10 cellular contexts compared by ENCODE assay signal in the genomic region with DNA sequence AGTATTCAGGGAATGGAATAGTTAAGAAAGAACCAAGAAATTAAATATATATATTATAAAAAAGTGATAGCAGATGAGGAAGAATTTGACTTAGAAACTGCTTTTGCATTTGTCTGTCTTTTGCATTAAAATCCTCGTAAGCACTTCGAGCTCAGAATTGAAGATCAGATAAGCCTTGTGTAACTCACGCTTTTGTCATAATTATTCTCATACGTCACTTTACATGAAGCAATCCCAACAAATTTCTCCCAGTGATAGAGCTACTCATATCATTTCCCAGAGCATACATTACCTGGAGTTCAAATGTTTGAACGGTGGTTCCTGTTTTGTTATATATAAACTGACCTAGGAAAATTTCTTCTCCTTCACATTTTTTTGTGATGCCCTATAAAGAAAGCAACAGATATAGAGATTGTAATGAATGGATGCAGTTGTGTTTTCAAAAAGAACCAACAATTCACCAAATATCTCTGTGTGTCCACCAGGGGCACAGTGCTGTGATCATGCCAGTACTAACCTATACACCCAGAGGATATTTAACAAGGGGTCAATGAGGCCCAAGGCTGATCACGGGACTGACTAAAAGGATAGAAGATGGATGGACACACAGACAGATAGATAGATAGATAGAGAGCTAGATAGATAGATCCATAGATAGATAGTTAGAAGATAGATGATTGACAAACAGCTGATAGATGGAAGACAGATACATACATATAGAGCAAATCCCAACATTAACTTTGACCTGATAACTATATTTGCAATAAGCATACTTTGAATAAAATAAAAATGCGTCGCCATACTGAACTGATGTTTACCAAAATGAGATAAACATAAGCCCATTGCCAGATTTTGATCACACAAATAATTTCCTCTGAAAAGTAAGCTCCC. TPM values are rescaled to one million over a fixed set of nuclear protein-coding genes. Genes with fewer than 3 reads are reported as not detected.
DNase-seq lines count a peak whose midpoint lies in the region; ATAC-seq and TF ChIP-seq lines count a peak whose summit lies in the region.
"Had no signal": no experiment of that assay in that cellular context is flagged by ENCODE, and none has a peak within 500 bp of the region (broad histone marks: within the 10 kb centered on the region; RNA-seq: fewer than 3 reads in every experiment).

No MANE protein-coding gene starts in this region.

- no peak overlapping the region for H3K27ac Mint-ChIP-seq in activated CD8-positive, alpha-beta T cell treated with anti-CD3 and anti-CD28 coated beads for 36 hours
- peak overlapping the region; percentile 9 for H3K27ac Mint-ChIP-seq in mesothelial cell of epicardium
- H3K27ac Mint-ChIP-seq in CD4-positive, alpha-beta memory T cell: no peak overlapping the region

- no peak overlapping the region for H3K4me3 Mint-ChIP-seq in activated CD8-positive, alpha-beta T cell treated with anti-CD3 and anti-CD28 coated beads for 36 hours
- H3K4me3 Mint-ChIP-seq in mesothelial cell of epicardium: no peak overlapping the region
- H3K4me3 Mint-ChIP-seq in CD4-positive, alpha-beta memory T cell: no peak overlapping the region
- H3K4me3 Mint-ChIP-seq: activated T-cell treated with anti-CD3 and anti-CD28 coated beads, Interleukin-2, amount 50 U/mL, for 4 hours had no signal

- H3K4me1 ChIP-seq in KMS-11 (ENCODE audit: low read depth, poor library complexity, severe bottlenecking): peaks cover 19% of the 10 kb centered on the region
- peaks cover 15% of the 10 kb centered on the region for H3K4me1 ChIP-seq in CD4-positive, alpha-beta memory T cell (ENCODE audit: insufficient read depth, low read length)

- no peaks in the 10 kb centered on the region for H3K27me3 ChIP-seq in KMS-11 (ENCODE audit: insufficient read depth, low read depth)
- no peaks in the 10 kb centered on the region for H3K27me3 ChIP-seq in CD4-positive, alpha-beta memory T cell (ENCODE audit: insufficient read depth, low read length)

- POLR2A ChIA-PET in activated CD8-positive, alpha-beta T cell treated with anti-CD3 and anti-CD28 coated beads for 36 hours (lab: Charles Lee): no interaction called here
- POLR2A ChIA-PET in CD4-positive, alpha-beta memory T cell (lab: Charles Lee; ENCODE audit: partially characterized antibody): interaction anchor here (0.8 to 0.9 kb wide), 2 partner anchors 10 to 107 kb away, joined by 3 read pairs; no protein-coding TSS in a partner anchor

- no peak overlapping the region for H3K4me3 ChIP-seq in KMS-11 (IDR thresholded peaks at IDR 0.05; ENCODE audit: insufficient read depth, low read depth, low read length)
- no peak overlapping the region for H3K4me3 ChIP-seq in CD4-positive, alpha-beta memory T cell (ENCODE audit: low read length in 2 of 2)

- peak; percentile 33 for DNase-seq in GM03348 (ENCODE audit: low spot score)
- peak; percentile 34 for DNase-seq in activated CD8-positive, alpha-beta T cell treated with anti-CD3 and anti-CD28 coated beads for 36 hours
- DNase-seq in mesothelial cell of epicardium (ENCODE audit: low spot score in 2 of 2, unreplicated experiment in 2 of 2): no peak
- DNase-seq in NCI-H1048 (lab: John Stamatoyannopoulos, UW): no peak
- no peak for DNase-seq in CD4-positive, alpha-beta memory T cell
- DNase-seq in kidney glomerular epithelial cell (lab: John Stamatoyannopoulos, UW): no peak
- DNase-seq in T-helper 9 cell: no peak
- DNase-seq: activated T-cell treated with anti-CD3 and anti-CD28 coated beads, Interleukin-2, amount 50 U/mL, for 4 hours; naive thymus-derived CD4-positive, alpha-beta T cell had no signal

- no peaks in the 10 kb centered on the region for H3K27me3 Mint-ChIP-seq in activated CD8-positive, alpha-beta T cell treated with anti-CD3 and anti-CD28 coated beads for 36 hours
- no peaks in the 10 kb centered on the region for H3K27me3 Mint-ChIP-seq in mesothelial cell of epicardium (ENCODE audit: low read depth)
- H3K27me3 Mint-ChIP-seq in CD4-positive, alpha-beta memory T cell: no peaks in the 10 kb centered on the region
- H3K27me3 Mint-ChIP-seq: naive thymus-derived CD4-positive, alpha-beta T cell had no signal

- peaks cover 17% of the 10 kb centered on the region for H3K4me1 Mint-ChIP-seq in activated CD8-positive, alpha-beta T cell treated with anti-CD3 and anti-CD28 coated beads for 36 hours (ENCODE audit: low read depth)
- H3K4me1 Mint-ChIP-seq in mesothelial cell of epicardium: peaks cover 36% of the 10 kb centered on the region
- peaks cover 14 to 20% (median 16%) of the 10 kb centered on the region in 4 donors for H3K4me1 Mint-ChIP-seq in CD4-positive, alpha-beta memory T cell

- H4K20me1 ChIP-seq in KMS-11 (ENCODE audit: insufficient read depth): no peaks in the 10 kb centered on the region

- H3K79me2 ChIP-seq in KMS-11 (ENCODE audit: insufficient read depth, low read depth): no peaks in the 10 kb centered on the region

- peaks cover 2% of the 10 kb centered on the region for H3K9me3 Mint-ChIP-seq in activated CD8-positive, alpha-beta T cell treated with anti-CD3 and anti-CD28 coated beads for 36 hours
- H3K9me3 Mint-ChIP-seq in mesothelial cell of epicardium: no peaks in the 10 kb centered on the region
- H3K9me3 Mint-ChIP-seq in CD4-positive, alpha-beta memory T cell: peaks cover 0 to 1% (median 0%) of the 10 kb centered on the region in 8 donors
- H3K9me3 Mint-ChIP-seq: activated T-cell treated with anti-CD3 and anti-CD28 coated beads, Interleukin-2, amount 50 U/mL, for 4 hours had no signal

- no peak overlapping the region for H3K27ac ChIP-seq in KMS-11
- H3K27ac ChIP-seq in CD4-positive, alpha-beta memory T cell (ENCODE audit: low read depth, low read length): no peak overlapping the region

- no peaks in the 10 kb centered on the region for H3K9me3 ChIP-seq in CD4-positive, alpha-beta memory T cell (ENCODE audit: control insufficient read depth in 1 of 2, low read length in 2 of 2)

- TF ChIP-seq CTCF in KMS-11 (conservative IDR thresholded peaks at IDR 0.05; ENCODE audit: low read depth, low read length) (peak; percentile 73), mesothelial cell of epicardium (IDR thresholded peaks at IDR 0.05; ENCODE audit: unreplicated experiment) (peak; percentile 35)
- TF ChIP-seq CTCF in activated CD8-positive, alpha-beta T cell treated with anti-CD3 and anti-CD28 coated beads for 36 hours (IDR thresholded peaks at IDR 0.05): peak; percentile 32

- no peak for ATAC-seq in activated CD8-positive, alpha-beta T cell treated with anti-CD3 and anti-CD28 coated beads for 36 hours
- ATAC-seq: activated T-cell treated with anti-CD3 and anti-CD28 coated beads, Interleukin-2, amount 50 U/mL, for 4 hours; naive thymus-derived CD4-positive, alpha-beta T cell had no signal

- no peak overlapping the region for H3K4me2 ChIP-seq in KMS-11

- CTCF ChIA-PET in activated CD8-positive, alpha-beta T cell treated with anti-CD3 and anti-CD28 coated beads for 36 hours (lab: Charles Lee): interaction anchor here (0.9 to 6.5 kb wide), 13 partner anchors 9 to 118 kb away, joined by 3 to 171 read pairs (median 4); partner anchors contain the start of gene UPP1
- CTCF ChIA-PET in CD4-positive, alpha-beta memory T cell (lab: Charles Lee; ENCODE audit: partially characterized antibody): interaction anchor here (0.6 to 2.7 kb wide), 8 partner anchors 9 to 150 kb away, joined by 3 to 52 read pairs (median 5); partner anchors contain the start of gene HUS1

- H3K9ac ChIP-seq in KMS-11: no peak overlapping the region

- intact Hi-C loops in activated CD8-positive, alpha-beta T cell treated with anti-CD3 and anti-CD28 coated beads for 36 hours (cut with micrococcal nuclease): no loop called here
- intact Hi-C loops in CD4-positive, alpha-beta memory T cell (cut with micrococcal nuclease): no loop called here

- H3K36me3 Mint-ChIP-seq in activated CD8-positive, alpha-beta T cell treated with anti-CD3 and anti-CD28 coated beads for 36 hours (ENCODE audit: low read depth): no peaks in the 10 kb centered on the region
- H3K36me3 Mint-ChIP-seq in mesothelial cell of epicardium: no peaks in the 10 kb centered on the region
- no peaks in the 10 kb centered on the region for H3K36me3 Mint-ChIP-seq in CD4-positive, alpha-beta memory T cell
- H3K36me3 Mint-ChIP-seq: naive thymus-derived CD4-positive, alpha-beta T cell had no signal

- no peak overlapping the region for H2AFZ ChIP-seq in KMS-11 (ENCODE audit: low read depth)

- no peaks in the 10 kb centered on the region for H3K36me3 ChIP-seq in KMS-11 (ENCODE audit: insufficient read depth)
- no peaks in the 10 kb centered on the region for H3K36me3 ChIP-seq in CD4-positive, alpha-beta memory T cell (ENCODE audit: insufficient read depth, low read length)

RNA-seq across cellular contexts. Expression of gene HUS1, which starts 9.3 kb away (rescaled TPM):
- total RNA-seq in activated CD8-positive, alpha-beta T cell treated with anti-CD3 and anti-CD28 coated beads for 36 hours: 10 to 100 TPM; 37.1 to 43.5 TPM
- 36.0 to 39.7 TPM (median 37.1 TPM) in 3 replicates for total RNA-seq in mesothelial cell of epicardium
- total RNA-seq in CD4-positive, alpha-beta memory T cell: 10 to 100 TPM; 72.5 to 74.1 TPM
- 10 to 100 TPM; 39.7 to 53.9 TPM for polyA plus RNA-seq in CD4-positive, alpha-beta memory T cell

RNA-seq across cellular contexts. Expression of gene SUN3, which starts 40.2 kb away (rescaled TPM):
- under 1 TPM in 1 of 2 experiments, not detected in 1; 0.95 TPM for total RNA-seq in activated CD8-positive, alpha-beta T cell treated with anti-CD3 and anti-CD28 coated beads for 36 hours
- total RNA-seq in mesothelial cell of epicardium: not detected in 3 replicates
- total RNA-seq in CD4-positive, alpha-beta memory T cell: not detected
- polyA plus RNA-seq in CD4-positive, alpha-beta memory T cell: under 1 TPM in 1 of 2 donors, not detected in 1; 0.56 TPM
- total RNA-seq: activated T-cell treated with anti-CD3 and anti-CD28 coated beads, Interleukin-2, amount 50 U/mL, for 4 hours had no signal

RNA-seq across cellular contexts. Expression of gene PKD1L1, which starts 40.5 kb away (rescaled TPM):
- total RNA-seq in activated CD8-positive, alpha-beta T cell treated with anti-CD3 and anti-CD28 coated beads for 36 hours: under 1 TPM; 0.09 to 0.20 TPM
- total RNA-seq in mesothelial cell of epicardium: 0.18 to 0.38 TPM (median 0.36 TPM) in 3 replicates
- under 1 TPM; 0.55 to 0.73 TPM for total RNA-seq in CD4-positive, alpha-beta memory T cell
- not detected for polyA plus RNA-seq in CD4-positive, alpha-beta memory T cell

RNA-seq across cellular contexts. Expression of gene C7orf57, which starts 46.6 kb away (rescaled TPM):
- under 1 TPM; 0.74 to 0.83 TPM for total RNA-seq in activated CD8-positive, alpha-beta T cell treated with anti-CD3 and anti-CD28 coated beads for 36 hours
- total RNA-seq in mesothelial cell of epicardium: not detected in 3 replicates
- total RNA-seq in CD4-positive, alpha-beta memory T cell: not detected
- polyA plus RNA-seq in CD4-positive, alpha-beta memory T cell: under 1 TPM; 0.16 to 0.22 TPM

Comparison
In these comparisons a context has a peak if more than half of its experiments do, and no peak if none do; other contexts are left out.
1. DNase-seq: peak in GM03348 (single experiment) and activated CD8-positive, alpha-beta T cell treated with anti-CD3 and anti-CD28 coated beads for 36 hours (single experiment); none in mesothelial cell of epicardium (0 of 2), NCI-H1048 (single experiment), CD4-positive, alpha-beta memory T cell (0 of 5), kidney glomerular epithelial cell (single experiment) and T-helper 9 cell (single experiment).
2. Peak in every context shown above with its lines, with median percentiles within 50 percentile points of each other: CTCF ChIP-seq.